In genomic region chr9:112341741-112342140, GRCh38 we compare ENCODE assay signal across 1 cellular context.
A peak's percentile ranks its signal among the peaks of the same experiment; 100 is the strongest.
TF ChIP-seq lines count a peak whose summit lies in the region.

No MANE protein-coding gene starts in this region.

TF ChIP-seq in endothelial cell of umbilical vein, 7 proteins besides CTCF, POLR2A, EP300 and RAD21 (continued from another document):
- no peak for TF ChIP-seq MYC (IDR thresholded peaks at IDR 0.05; ENCODE audit: low read depth, low read length)
- peak; percentile 17 for TF ChIP-seq JUN (IDR thresholded peaks at IDR 0.05; ENCODE audit: borderline replicate concordance, insufficient read depth, insufficient read length, low read depth)
- TF ChIP-seq EZH2 (IDR thresholded peaks at IDR 0.05; ENCODE audit: borderline replicate concordance, low read depth, low read length, severe bottlenecking), result no peak
- no peak for TF ChIP-seq FOS (IDR thresholded peaks at IDR 0.05; ENCODE audit: borderline replicate concordance, insufficient read depth, low read length)
